Comparison of ENCODE assay signal across 16 cellular contexts in the genomic region with DNA sequence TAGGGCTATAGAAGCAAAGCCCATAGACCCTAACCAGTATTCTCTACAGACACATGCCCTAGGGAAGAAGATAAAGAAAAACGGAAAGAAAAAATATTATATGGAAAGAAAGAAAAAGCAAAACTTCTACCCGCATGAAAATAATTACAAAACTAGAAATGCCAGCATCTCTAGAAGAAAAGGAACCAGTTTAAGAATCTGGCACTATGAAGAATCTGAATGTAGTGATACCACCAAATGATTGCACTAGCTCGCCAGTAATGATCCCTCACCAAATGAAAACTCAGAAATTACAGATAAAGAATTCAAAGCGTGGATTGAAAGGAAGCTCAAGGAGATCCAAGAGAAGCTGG.
DNase-seq lines count a peak whose midpoint lies in the region; FAIRE-seq and TF ChIP-seq lines count a peak whose summit lies in the region.
"Had no signal": no experiment of that assay in that cellular context is flagged by ENCODE, and none has a peak within 500 bp of the region (broad histone marks: within the 10 kb centered on the region; RNA-seq: fewer than 3 reads in every experiment).

No MANE protein-coding gene starts in this region.

- H3K36me3 ChIP-seq in esophagus squamous epithelium: no peaks in the 10 kb centered on the region
- H3K36me3 ChIP-seq: BLaER1 treated with 17β-estradiol and CSF1 and Interleukin-3, amounts not matched to agents 10 nM and 100 nM; HAP-1; SJCRH30 had no signal

- peak; percentile 21 for FAIRE-seq in islet of Langerhans (lab: Jason Lieb, UNC)
- FAIRE-seq: A549, RCC 7860 had no signal

- 17 to 24% methylated on average over 4 of the region's 4 CpGs for WGBS in esophagus squamous epithelium, 2 donors

- CTCF ChIA-PET in RWPE1 (lab: Yijun Ruan, JAX): interaction anchor here (0.6 to 2.5 kb wide), 5 partner anchors 142 to 872 kb away, joined by 3 to 18 read pairs (median 4); no protein-coding TSS in a partner anchor

- DNase-seq in RWPE1 (ENCODE audit: low spot score): no peak
- DNase-seq in NCI-H1436 (lab: John Stamatoyannopoulos, UW): no peak
- DNase-seq in esophagus squamous epithelium (lab: John Stamatoyannopoulos, UW): no peak
- no peak for DNase-seq in GM10266 (ENCODE audit: extremely low spot score)
- DNase-seq: CD4-positive, alpha-beta memory T cell; NCI-H1417 treated with DMSO at 0.1 percent for 48 hours; NCI-H187 had no signal

- TF ChIP-seq CTCF in C4-2B (conservative IDR thresholded peaks at IDR 0.05) (peak; percentile 56), LNCAP (IDR thresholded peaks at IDR 0.05) (peak; percentile 15; the same call in 1 of the 2 replicates), RWPE1 (conservative IDR thresholded peaks at IDR 0.05; ENCODE audit: low read depth) (peak; percentile 30; the same call in 1 of the 2 replicates), esophagus squamous epithelium (IDR thresholded peaks at IDR 0.05) (no peak), GM10266 (IDR thresholded peaks at IDR 0.05; ENCODE audit: control insufficient read depth, insufficient read depth, low read depth, missing control alignments) (no peak)

- no peak overlapping the region for H3K27ac ChIP-seq in C4-2B
- no peak overlapping the region for H3K27ac ChIP-seq in RWPE1
- no peak overlapping the region for H3K27ac ChIP-seq in esophagus squamous epithelium
- H3K27ac ChIP-seq: A549; BLaER1 treated with 17β-estradiol and CSF1 and Interleukin-3, amounts not matched to agents 10 nM and 100 nM; SJCRH30 had no signal

- no peak for TF ChIP-seq POLR2A in esophagus squamous epithelium (IDR thresholded peaks at IDR 0.05)

- no peaks in the 10 kb centered on the region for H3K9me3 ChIP-seq in esophagus squamous epithelium
- H3K9me3 ChIP-seq: A549, HAP-1, SJCRH30 had no signal

- no peaks in the 10 kb centered on the region for H3K4me1 ChIP-seq in esophagus squamous epithelium
- H3K4me1 ChIP-seq: A549, HAP-1, SJCRH30 had no signal

- H3K27me3 ChIP-seq in esophagus squamous epithelium: no peaks in the 10 kb centered on the region
- H3K27me3 ChIP-seq: BLaER1 treated with 17β-estradiol and CSF1 and Interleukin-3, amounts not matched to agents 10 nM and 100 nM; SJCRH30 had no signal

- no peak overlapping the region for H3K4me3 ChIP-seq in esophagus squamous epithelium
- H3K4me3 ChIP-seq: A549; BLaER1 treated with 17β-estradiol and CSF1 and Interleukin-3, amounts not matched to agents 10 nM and 100 nM; GM23338; HAP-1; SJCRH30 had no signal

- intact Hi-C loops in esophagus squamous epithelium (cut with DNase I): no loop called here

- POLR2A ChIA-PET in RWPE1 (lab: Yijun Ruan, JAX; ENCODE audit: low non-redundant PET): no interaction called here

Comparison
In these comparisons a context has a peak if more than half of its experiments do, and no peak if none do; other contexts are left out.
1. CTCF ChIP-seq: peak in C4-2B (single experiment), LNCAP (single experiment) and RWPE1 (single experiment); none in esophagus squamous epithelium (0 of 6) and GM10266 (single experiment).